In the genomic region with DNA sequence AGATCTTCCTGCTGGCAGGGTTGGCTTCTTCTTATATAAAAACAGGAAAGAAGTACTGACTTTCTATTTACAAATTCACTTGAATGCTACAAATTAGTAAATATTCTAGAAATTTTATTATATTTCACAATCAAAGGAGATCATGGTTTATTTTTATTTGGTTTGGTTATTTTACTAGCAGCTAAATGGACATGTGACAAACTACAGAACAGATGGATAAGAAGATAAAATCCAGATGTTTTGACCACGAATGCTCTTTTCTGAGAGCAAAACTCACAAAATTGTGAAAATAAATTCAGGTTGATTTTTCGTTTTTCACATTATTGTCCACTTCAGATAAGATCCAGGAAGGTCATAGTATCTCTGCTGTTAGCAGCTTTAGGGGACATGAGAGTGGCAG, we compare ENCODE assay signal across 14 cellular contexts. TPM values are rescaled to one million over a fixed set of nuclear protein-coding genes. Genes with fewer than 3 reads are reported as not detected.
"Had no signal": no experiment of that assay in that cellular context is flagged by ENCODE, and none has a peak within 500 bp of the region (broad histone marks: within the 10 kb centered on the region; RNA-seq: fewer than 3 reads in every experiment).

No MANE protein-coding gene starts in this region.

- H3K4me2 ChIP-seq: neural progenitor cell had no signal

- H3K27ac Mint-ChIP-seq: neural progenitor cell had no signal

- H3K27me3 ChIP-seq: adrenal gland, cardiac muscle cell, esophagus muscularis mucosa, heart right ventricle, neural progenitor cell had no signal

- H3K36me3 ChIP-seq: adrenal gland, cardiac muscle cell, esophagus muscularis mucosa, heart right ventricle, neural progenitor cell had no signal

- DNase-seq: activated CD4-positive, alpha-beta T cell treated with anti-CD3 and anti-CD28 coated beads for 1 hour; activated CD4-positive, alpha-beta T cell treated with anti-CD3 and anti-CD28 coated beads, Interleukin-2, amount 50 U/mL, for 4 hours; activated naive CD4-positive, alpha-beta T cell treated with anti-CD3 and anti-CD28 coated beads, Interleukin-2, amount 50 U/mL, for 16 hours; adrenal gland; heart right ventricle; left cardiac atrium; midbrain; stimulated activated CD4-positive, alpha-beta T cell treated with anti-CD3 and anti-CD28 coated beads, Interleukin-2, amount 100 ng/mL, for 24 hours had no signal

- ATAC-seq: heart right ventricle, left cardiac atrium had no signal

- H3K4me3 ChIP-seq: adrenal gland, cardiac muscle cell, esophagus muscularis mucosa, heart right ventricle, lung, neural progenitor cell had no signal

- H3K9me3 Mint-ChIP-seq: neural progenitor cell had no signal

- H3K36me3 Mint-ChIP-seq: neural progenitor cell had no signal

- H3K4me3 Mint-ChIP-seq: neural progenitor cell had no signal

- H2AFZ ChIP-seq: neural progenitor cell had no signal

- H3K27ac ChIP-seq: adrenal gland, cardiac muscle cell, esophagus muscularis mucosa, neural progenitor cell, VCaP had no signal

RNA-seq across cellular contexts. Expression of a gene that starts 55.4 kb away (rescaled TPM):
- total RNA-seq: T-helper 1 cell treated with Interleukin-12 subunit alpha and Interleukin-12 subunit beta and Interleukin-4 antibody, amounts not matched to agents 30 ng/mL and 1 ng/mL, for 36 hours had no signal
